Comparison of ENCODE assay signal across 1 cellular context in the genomic region with DNA sequence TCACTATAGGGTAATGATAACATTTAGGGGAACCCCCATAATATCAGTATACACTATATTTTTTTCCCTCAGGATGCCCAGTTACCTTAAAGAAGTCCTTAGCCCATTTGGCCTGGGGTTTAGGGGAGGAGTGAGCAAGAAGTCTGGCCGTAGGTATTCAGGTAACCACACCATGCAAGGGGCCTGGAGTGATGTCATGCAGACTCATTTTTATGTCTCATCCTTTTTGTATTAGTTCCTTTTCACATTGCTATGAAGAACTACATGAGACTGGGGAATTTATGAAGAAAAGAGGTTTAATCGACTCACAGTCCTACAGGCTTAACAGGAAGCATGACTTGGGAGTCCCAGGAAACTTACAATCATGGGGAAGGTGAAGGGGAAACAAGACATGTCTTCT.
TF ChIP-seq lines count a peak whose summit lies in the region.

No MANE protein-coding gene starts in this region.

TF ChIP-seq in WTC11, 78 proteins besides CTCF, POLR2A, EP300 and RAD21 (continued from another document):
- TF ChIP-seq, protein P1, sequence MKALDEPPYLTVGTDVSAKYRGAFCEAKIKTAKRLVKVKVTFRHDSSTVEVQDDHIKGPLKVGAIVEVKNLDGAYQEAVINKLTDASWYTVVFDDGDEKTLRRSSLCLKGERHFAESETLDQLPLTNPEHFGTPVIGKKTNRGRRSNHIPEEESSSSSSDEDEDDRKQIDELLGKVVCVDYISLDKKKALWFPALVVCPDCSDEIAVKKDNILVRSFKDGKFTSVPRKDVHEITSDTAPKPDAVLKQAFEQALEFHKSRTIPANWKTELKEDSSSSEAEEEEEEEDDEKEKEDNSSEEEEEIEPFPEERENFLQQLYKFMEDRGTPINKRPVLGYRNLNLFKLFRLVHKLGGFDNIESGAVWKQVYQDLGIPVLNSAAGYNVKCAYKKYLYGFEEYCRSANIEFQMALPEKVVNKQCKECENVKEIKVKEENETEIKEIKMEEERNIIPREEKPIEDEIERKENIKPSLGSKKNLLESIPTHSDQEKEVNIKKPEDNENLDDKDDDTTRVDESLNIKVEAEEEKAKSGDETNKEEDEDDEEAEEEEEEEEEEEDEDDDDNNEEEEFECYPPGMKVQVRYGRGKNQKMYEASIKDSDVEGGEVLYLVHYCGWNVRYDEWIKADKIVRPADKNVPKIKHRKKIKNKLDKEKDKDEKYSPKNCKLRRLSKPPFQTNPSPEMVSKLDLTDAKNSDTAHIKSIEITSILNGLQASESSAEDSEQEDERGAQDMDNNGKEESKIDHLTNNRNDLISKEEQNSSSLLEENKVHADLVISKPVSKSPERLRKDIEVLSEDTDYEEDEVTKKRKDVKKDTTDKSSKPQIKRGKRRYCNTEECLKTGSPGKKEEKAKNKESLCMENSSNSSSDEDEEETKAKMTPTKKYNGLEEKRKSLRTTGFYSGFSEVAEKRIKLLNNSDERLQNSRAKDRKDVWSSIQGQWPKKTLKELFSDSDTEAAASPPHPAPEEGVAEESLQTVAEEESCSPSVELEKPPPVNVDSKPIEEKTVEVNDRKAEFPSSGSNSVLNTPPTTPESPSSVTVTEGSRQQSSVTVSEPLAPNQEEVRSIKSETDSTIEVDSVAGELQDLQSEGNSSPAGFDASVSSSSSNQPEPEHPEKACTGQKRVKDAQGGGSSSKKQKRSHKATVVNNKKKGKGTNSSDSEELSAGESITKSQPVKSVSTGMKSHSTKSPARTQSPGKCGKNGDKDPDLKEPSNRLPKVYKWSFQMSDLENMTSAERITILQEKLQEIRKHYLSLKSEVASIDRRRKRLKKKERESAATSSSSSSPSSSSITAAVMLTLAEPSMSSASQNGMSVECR (CRISPR knock-in tag; IDR thresholded peaks at IDR 0.05; ENCODE audit: borderline replicate concordance), result no peak
- no peak for TF ChIP-seq ZSCAN18 (CRISPR knock-in tag; IDR thresholded peaks at IDR 0.05)
